21 cellular contexts compared by ENCODE assay signal in genomic region chr1:192658255-192658654, GRCh38. TPM values are rescaled to one million over a fixed set of nuclear protein-coding genes. Genes with fewer than 3 reads are reported as not detected.
DNase-seq lines count a peak whose midpoint lies in the region; ATAC-seq and TF ChIP-seq lines count a peak whose summit lies in the region.
"Had no signal": no experiment of that assay in that cellular context is flagged by ENCODE, and none has a peak within 500 bp of the region (broad histone marks: within the 10 kb centered on the region; RNA-seq: fewer than 3 reads in every experiment).

No MANE protein-coding gene starts in this region.

- H3K27ac ChIP-seq in psoas muscle, result no peak overlapping the region
- no peak overlapping the region for H3K27ac ChIP-seq in body of pancreas
- H3K27ac ChIP-seq: BLaER1 treated with 17β-estradiol and CSF1 and Interleukin-3, amounts not matched to agents 10 nM and 100 nM; C4-2B had no signal

- CTCF ChIA-PET in HEK293T (lab: Yijun Ruan, JAX), result no interaction called here

- DNase-seq in BE2C (peak; percentile 30), HEK293T (ENCODE audit: extremely low spot score) (no peak), SK-N-DZ (ENCODE audit: low spot score) (peak; percentile 92), psoas muscle (no peak), body of pancreas (no peak), lower leg skin (ENCODE audit: low spot score in 2 of 2) (no peak)
- DNase-seq: 8988T; ACHN; Caco-2; Calu3; CD4-positive, alpha-beta T cell; CD8-positive, alpha-beta T cell; DMS79 treated with DMSO at 0.1 percent for 48 hours; GF-D8 had no signal

- no peaks in the 10 kb centered on the region for H3K27me3 ChIP-seq in BE2C
- H3K27me3 ChIP-seq in psoas muscle (ENCODE audit: insufficient read depth in 3 of 3, low read length in 2 of 3), result no peaks in the 10 kb centered on the region
- H3K27me3 ChIP-seq in body of pancreas, result no peaks in the 10 kb centered on the region
- H3K27me3 ChIP-seq: BLaER1 treated with 17β-estradiol and CSF1 and Interleukin-3, amounts not matched to agents 10 nM and 100 nM had no signal

- 67 to 70% (median 68%) methylated on average over 1 of the region's 1 CpG for WGBS in psoas muscle, 3 donors
- WGBS in body of pancreas, 2 donors, result 74 to 79% methylated on average over 1 of the region's 1 CpG
- WGBS in lower leg skin, 2 donors, result 88 to 97% methylated on average over 1 of the region's 1 CpG

- H3K36me3 ChIP-seq in BE2C (no peaks in the 10 kb centered on the region), psoas muscle (ENCODE audit: insufficient read depth in 1 of 2, low read depth in 1 of 2) (no peaks in the 10 kb centered on the region), body of pancreas (replicated peaks in 1 of 2; ENCODE audit: insufficient read depth in 1 of 2, low read depth in 2 of 2) (no peaks in the 10 kb centered on the region)
- H3K36me3 ChIP-seq: BLaER1 treated with 17β-estradiol and CSF1 and Interleukin-3, amounts not matched to agents 10 nM and 100 nM had no signal

- H3K4me3 ChIP-seq in BE2C (ENCODE audit: low read depth, low read length) (peak overlapping the region; percentile 4), psoas muscle (no peak overlapping the region), body of pancreas (no peak overlapping the region), lower leg skin (ENCODE audit: low read depth, poor library complexity, severe bottlenecking) (no peak overlapping the region)
- H3K4me3 ChIP-seq: BLaER1 treated with 17β-estradiol and CSF1 and Interleukin-3, amounts not matched to agents 10 nM and 100 nM had no signal

- POLR2A ChIA-PET in HEK293T (lab: Yijun Ruan, JAX), result no interaction called here

- TF ChIP-seq CTCF in BE2C (IDR thresholded peaks at IDR 0.05; ENCODE audit: low read depth, low read length) (no peak), psoas muscle (IDR thresholded peaks at IDR 0.05) (no peak), body of pancreas (IDR thresholded peaks at IDR 0.05) (no peak), lower leg skin (IDR thresholded peaks at IDR 0.05) (no peak)

- peaks cover 25% of the 10 kb centered on the region for H3K4me1 ChIP-seq in BE2C
- H3K4me1 ChIP-seq in psoas muscle, result no peaks in the 10 kb centered on the region
- no peaks in the 10 kb centered on the region for H3K4me1 ChIP-seq in body of pancreas
- H3K4me1 ChIP-seq: BLaER1 treated with 17β-estradiol and CSF1 and Interleukin-3, amounts not matched to agents 10 nM and 100 nM; Caco-2 had no signal

- intact Hi-C loops in psoas muscle (cut with DNase I) (no loop called here), body of pancreas (cut with DNase I) (no loop called here), lower leg skin (cut with DNase I; ENCODE audit: low total_unique reads) (no loop called here)

- no peaks in the 10 kb centered on the region; the same call in 1 of the 2 replicates for H3K9me3 ChIP-seq in BE2C
- H3K9me3 ChIP-seq in psoas muscle, result no peaks in the 10 kb centered on the region
- H3K9me3 ChIP-seq in body of pancreas, result no peaks in the 10 kb centered on the region
- H3K9me3 ChIP-seq: BLaER1 treated with 17β-estradiol and CSF1 and Interleukin-3, amounts not matched to agents 10 nM and 100 nM had no signal

- TF ChIP-seq POLR2A in body of pancreas (IDR thresholded peaks at IDR 0.05) (no peak), lower leg skin (IDR thresholded peaks at IDR 0.05) (no peak)

- ATAC-seq in SK-N-SH treated with all-trans-retinoic acid at 6 μM for 48 hours (no peak; the same call in 2 of the 3 replicates), psoas muscle (no peak), body of pancreas (no peak), GM18858 (IDR thresholded peaks at IDR 0.05; ENCODE audit: unreplicated experiment) (no peak)
- ATAC-seq: CD8-positive, alpha-beta T cell had no signal

TF ChIP-seq in HEK293T, 16 proteins besides CTCF, POLR2A, EP300 and RAD21:
- TF ChIP-seq PKNOX1 (IDR thresholded peaks at IDR 0.05) (0 out of 2 replicates have a peak, but pooled peaks have one; percentile 23), FOXK2 (IDR thresholded peaks at IDR 0.05) (no peak)

TF ChIP-seq in SK-N-SH treated with all-trans-retinoic acid at 6 μM for 48 hours, 23 proteins besides CTCF, POLR2A, EP300 and RAD21:
- TF ChIP-seq CSRNP3 (CRISPR knock-in tag; IDR thresholded peaks at IDR 0.05), result no peak
- no peak for TF ChIP-seq POU6F1 (CRISPR knock-in tag; IDR thresholded peaks at IDR 0.05; ENCODE audit: borderline replicate concordance, low read depth)
- peak; percentile 50; the same call in 1 of the 2 replicates for TF ChIP-seq GLIS3 (CRISPR knock-in tag; IDR thresholded peaks at IDR 0.05)
- TF ChIP-seq PATZ1 (CRISPR knock-in tag; IDR thresholded peaks at IDR 0.05; ENCODE audit: borderline replicate concordance), result peak; percentile 57; the same call in 1 of the 2 replicates
- TF ChIP-seq ISL1 (CRISPR knock-in tag; IDR thresholded peaks at IDR 0.05), result peak; percentile 97

RNA-seq across cellular contexts. Expression of gene RGS13, which starts 22.3 kb away (rescaled TPM):
- polyA plus RNA-seq in BE2C (2012; ENCODE audit: insufficient read depth, insufficient read length, low read depth), result 0.32 TPM
- polyA plus RNA-seq in SK-N-DZ (2014; cell fraction: cytosol; rRNA removed), result not detected in 2 replicates
- 0.26 TPM in 1 of 2 replicates, not detected in the other for polyA plus RNA-seq in SK-N-DZ (2014; cell fraction: nucleus; rRNA removed)
- total RNA-seq in psoas muscle (under 1 TPM in 3 of 4 donors, not detected in 1; 0.11 to 0.25 (median 0.20) TPM), body of pancreas (1 to 10 TPM in 1 of 2 donors, not detected in 1; 4.9 TPM), lower leg skin (1 to 10 TPM in 1 of 4 donors, under 1 TPM in 1, not detected in 2; 0.08 to 1.1 TPM)
- polyA plus RNA-seq in psoas muscle, result under 1 TPM in 2 of 3 donors, not detected in 1; 0.03 to 0.04 TPM
- total RNA-seq: A673, Caco-2, Calu3 had no signal
- polyA plus RNA-seq: AG04450, BJ had no signal

Comparison
In these comparisons a context has a peak if more than half of its experiments do, and no peak if none do; other contexts are left out.
1. DNase-seq: peak in BE2C (single experiment) and SK-N-DZ (single experiment); none in HEK293T (single experiment), psoas muscle (0 of 2), body of pancreas (0 of 4) and lower leg skin (0 of 2).